24 cellular contexts compared by ENCODE assay signal in genomic region chr10:103701380-103702222, GRCh38.
"Had no signal": no experiment of that assay in that cellular context is flagged by ENCODE, and none has a peak within 500 bp of the region (broad histone marks: within the 10 kb centered on the region; RNA-seq: fewer than 3 reads in every experiment).

No MANE protein-coding gene starts in this region.

- H3K9me3 ChIP-seq: left ventricle myocardium inferior, lower lobe of right lung, ovary, right atrium auricular region, suprapubic skin, tibial artery, upper lobe of left lung, vagina had no signal

- H3K27ac Mint-ChIP-seq: endodermal cell, immature natural killer cell, memory B cell, mesothelial cell of epicardium, natural killer cell, neural progenitor cell had no signal

- H3K27ac ChIP-seq: foreskin keratinocyte, left ventricle myocardium inferior, lower lobe of right lung, neural progenitor cell, ovary, right atrium auricular region, suprapubic skin, tibial artery, upper lobe of left lung, vagina had no signal

- H3K27me3 Mint-ChIP-seq: memory B cell had no signal

- H3K4me3 ChIP-seq: left ventricle myocardium inferior, lower lobe of right lung, neural progenitor cell, ovary, right atrium auricular region, suprapubic skin, tibial artery, upper lobe of left lung, vagina had no signal

- H3K4me3 Mint-ChIP-seq: endodermal cell, immature natural killer cell, memory B cell, mesothelial cell of epicardium, natural killer cell, neural progenitor cell had no signal

- H3K36me3 Mint-ChIP-seq: immature natural killer cell, memory B cell, mesothelial cell of epicardium, natural killer cell, neural progenitor cell had no signal

- H3K9ac ChIP-seq: neural progenitor cell had no signal

- H2AFZ ChIP-seq: neural progenitor cell had no signal

- H3K27me3 ChIP-seq: foreskin keratinocyte, neural progenitor cell, ovary, right atrium auricular region, suprapubic skin, tibial artery, upper lobe of left lung, vagina had no signal

- H3K4me1 ChIP-seq: foreskin keratinocyte had no signal

- FAIRE-seq: endothelial cell of umbilical vein, keratinocyte, small intestine had no signal

- H3K4me1 Mint-ChIP-seq: endodermal cell had no signal

- ATAC-seq: foreskin keratinocyte, left cardiac atrium, lower lobe of right lung, natural killer cell had no signal

- H3K4me2 ChIP-seq: neural progenitor cell had no signal

- H3K9me3 Mint-ChIP-seq: endodermal cell, immature natural killer cell, memory B cell, mesothelial cell of epicardium, natural killer cell, neural progenitor cell had no signal

- DNase-seq: effector CD4-positive, alpha-beta T cell; endodermal cell; erythroblast; foreskin keratinocyte; immature natural killer cell; left cardiac atrium; left ventricle myocardium inferior; lower lobe of right lung; natural killer cell; nucleus accumbens; ovary; small intestine; stimulated activated CD4-positive, alpha-beta T cell treated with anti-CD3 and anti-CD28 coated beads, Interleukin-12 subunit alpha, Interleukin-12 subunit beta, amount 100 ng/mL, for 4 hours; stimulated activated naive CD4-positive, alpha-beta T cell treated with Interleukin-2 at 50 U/mL for 16 hours; tibial artery; upper lobe of left lung had no signal

- H3K36me3 ChIP-seq: neural progenitor cell, ovary, right atrium auricular region, suprapubic skin, tibial artery, vagina had no signal
